Comparison of ENCODE assay signal across 8 cellular contexts in genomic region chr11:95231126-95231880, GRCh38. TPM values are rescaled to one million over a fixed set of nuclear protein-coding genes. Genes with fewer than 3 reads are reported as not detected.
DNase-seq lines count a peak whose midpoint lies in the region; ATAC-seq and TF ChIP-seq lines count a peak whose summit lies in the region.

Gene SESN3 (minus strand): TSS chr11:95231202. CDS start chr11:95230860, 342 bp downstream.

- CTCF ChIA-PET in RWPE1 (lab: Yijun Ruan, JAX) = interaction anchor here (0.7 to 0.8 kb wide), 3 partner anchors 389 to 474 kb away, joined by 3 to 4 read pairs (median 3); no protein-coding TSS in a partner anchor

- H3K9me3 Mint-ChIP-seq in GM23338 (no peaks in the 10 kb centered on the region; the same call in 2 of the 3 replicates), naive B cell (no peaks in the 10 kb centered on the region)
- no peaks in the 10 kb centered on the region for H3K9me3 Mint-ChIP-seq in stimulated activated effector memory CD8-positive, alpha-beta T cell treated with anti-CD3 and anti-CD28 coated beads, Interleukin-12 subunit alpha, Interleukin-12 subunit beta, amount 100 ng/mL, for 72 hours

- H3K4me3 ChIP-seq in DOHH2 (ENCODE audit: low read length) (peak within 1 kb of the TSS; percentile 95), GM23338 (peak within 1 kb of the TSS; percentile 72), fibroblast of lung (replicated peaks in 1 of 4; ENCODE audit: control extremely low read depth in 1 of 4, insufficient read depth in 1 of 4, low read depth in 3 of 4, low read length in 4 of 4) (peak within 1 kb of the TSS; percentile 70 to 88 (median 76))

- ATAC-seq in GM23338 (peak; percentile 89), naive B cell (ENCODE audit: low read depth in 2 of 2) (peak; percentile 83 to 84)
- peak; percentile 98 for ATAC-seq in stimulated activated effector memory CD8-positive, alpha-beta T cell treated with anti-CD3 and anti-CD28 coated beads, Interleukin-12 subunit alpha, Interleukin-12 subunit beta, amount 100 ng/mL, for 72 hours

- peak within 1 kb of the TSS; percentile 16 for H3K9ac ChIP-seq in fibroblast of lung (ENCODE audit: insufficient read depth, low read length)

- H3K4me3 Mint-ChIP-seq in GM23338 (no peak within 1 kb of the TSS; the same call in 2 of the 3 replicates), naive B cell (peak within 1 kb of the TSS in 7 of 8 donors; percentile 88 to 100 (median 99))
- no peak within 1 kb of the TSS for H3K4me3 Mint-ChIP-seq in stimulated activated effector memory CD8-positive, alpha-beta T cell treated with anti-CD3 and anti-CD28 coated beads, Interleukin-12 subunit alpha, Interleukin-12 subunit beta, amount 100 ng/mL, for 72 hours

- H3K27ac ChIP-seq in DOHH2 (ENCODE audit: low read depth, low read length) = peak within 1 kb of the TSS; percentile 79
- peak within 1 kb of the TSS; percentile 52; the same call in 1 of the 2 replicates for H3K27ac ChIP-seq in GM23338 (ENCODE audit: low read depth)
- peak within 1 kb of the TSS; percentile 95 for H3K27ac ChIP-seq in RWPE1
- peak within 1 kb of the TSS; percentile 15 for H3K27ac ChIP-seq in fibroblast of lung (ENCODE audit: insufficient read depth, low read length)

- H3K36me3 Mint-ChIP-seq in GM23338 (ENCODE audit: low read depth) (no peaks in the 10 kb centered on the region), naive B cell (peaks cover 0 to under 1% of the 10 kb centered on the region in 2 donors)
- H3K36me3 Mint-ChIP-seq in stimulated activated effector memory CD8-positive, alpha-beta T cell treated with anti-CD3 and anti-CD28 coated beads, Interleukin-12 subunit alpha, Interleukin-12 subunit beta, amount 100 ng/mL, for 72 hours = no peaks in the 10 kb centered on the region

- H2AFZ ChIP-seq in GM23338 (peak within 1 kb of the TSS; percentile 72), fibroblast of lung (ENCODE audit: low read length) (peak within 1 kb of the TSS; percentile 89)

- H3K4me1 Mint-ChIP-seq in GM23338 (peaks cover 42% of the 10 kb centered on the region), naive B cell (peaks cover 18 to 46% (median 25%) of the 10 kb centered on the region in 3 donors)
- H3K4me1 Mint-ChIP-seq in stimulated activated effector memory CD8-positive, alpha-beta T cell treated with anti-CD3 and anti-CD28 coated beads, Interleukin-12 subunit alpha, Interleukin-12 subunit beta, amount 100 ng/mL, for 72 hours = peaks cover 14% of the 10 kb centered on the region

- peaks cover 2% of the 10 kb centered on the region; the same call in 1 of the 2 replicates for H3K36me3 ChIP-seq in DOHH2 (ENCODE audit: control insufficient read depth, low read length)
- no peaks in the 10 kb centered on the region for H3K36me3 ChIP-seq in GM23338 (ENCODE audit: insufficient read depth)
- no peaks in the 10 kb centered on the region for H3K36me3 ChIP-seq in fibroblast of lung (ENCODE audit: control insufficient read depth, insufficient read depth, low read length)

- H3K4me2 ChIP-seq in DOHH2 (ENCODE audit: low read length) (peak within 1 kb of the TSS; percentile 96), GM23338 (peak within 1 kb of the TSS; percentile 85), fibroblast of lung (ENCODE audit: extremely low read depth, insufficient read depth, low read length) (peak within 1 kb of the TSS; percentile 94)

- H3K9me2 ChIP-seq in DOHH2 (replicated peaks; ENCODE audit: control insufficient read depth, low read length) = no peaks in the 10 kb centered on the region
- H3K9me2 ChIP-seq in GM23338 (ENCODE audit: insufficient read depth) = no peaks in the 10 kb centered on the region

- H3K4me1 ChIP-seq in DOHH2 (ENCODE audit: control insufficient read depth, low read length) = peaks cover 30% of the 10 kb centered on the region
- H3K4me1 ChIP-seq in GM23338 (ENCODE audit: insufficient read depth) = peaks cover 41% of the 10 kb centered on the region
- H3K4me1 ChIP-seq in fibroblast of lung (ENCODE audit: control insufficient read depth, extremely low read depth, insufficient read depth, low read length) = peaks cover 6% of the 10 kb centered on the region

- TF ChIP-seq CTCF in DOHH2 (IDR thresholded peaks at IDR 0.05; ENCODE audit: low read depth, low read length, poor library complexity, severe bottlenecking) (no peak), GM23338 (conservative IDR thresholded peaks at IDR 0.05; ENCODE audit: low read depth in 2 of 2) (peak in 1 of 2 experiments; percentile 16; a peak in 1 of 4 replicates), RWPE1 (conservative IDR thresholded peaks at IDR 0.05; ENCODE audit: low read depth) (peak; percentile 43), fibroblast of lung (conservative IDR thresholded peaks at IDR 0.05 in 1 of 2, IDR thresholded peaks at IDR 0.05 in 1 of 2; ENCODE audit: low read depth in 1 of 2, low read length in 2 of 2) (peak in 1 of 2 donors; percentile 22)

- no peaks in the 10 kb centered on the region for H3K9me3 ChIP-seq in DOHH2 (ENCODE audit: control insufficient read depth, insufficient read depth, low read length)
- H3K9me3 ChIP-seq in fibroblast of lung (ENCODE audit: control insufficient read depth, insufficient read depth, low read depth, low read length) = no peaks in the 10 kb centered on the region

- H3F3A ChIP-seq in DOHH2 (ENCODE audit: control insufficient read depth, insufficient read depth) (0 out of 2 replicates have a peak, but pooled peaks cover 3% of the 10 kb centered on the region), GM23338 (replicated peaks; ENCODE audit: low read depth) (no peaks in the 10 kb centered on the region)

- H3K27me3 Mint-ChIP-seq in GM23338 (ENCODE audit: insufficient read depth, low read depth, poor library complexity) (peaks cover 15% of the 10 kb centered on the region), naive B cell (no peaks in the 10 kb centered on the region)

- H4K20me1 ChIP-seq in DOHH2 (ENCODE audit: control insufficient read depth, insufficient read depth, low read depth, low read length) (peaks cover 3% of the 10 kb centered on the region; the same call in 1 of the 2 replicates), GM23338 (replicated peaks; ENCODE audit: insufficient read depth) (no peaks in the 10 kb centered on the region), fibroblast of lung (ENCODE audit: control insufficient read depth, extremely low read depth, insufficient read depth, low read length) (no peaks in the 10 kb centered on the region)

- H3K27me3 ChIP-seq in DOHH2 (ENCODE audit: control insufficient read depth, low read length) (no peaks in the 10 kb centered on the region), GM23338 (ENCODE audit: insufficient read depth) (peaks cover 31% of the 10 kb centered on the region), fibroblast of lung (ENCODE audit: control insufficient read depth, insufficient read depth, low read length) (peaks cover 2% of the 10 kb centered on the region)

- POLR2A ChIA-PET in RWPE1 (lab: Yijun Ruan, JAX; ENCODE audit: low non-redundant PET) = interaction anchor here (0.6 to 0.8 kb wide), 3 partner anchors 44 to 524 kb away, joined by 3 to 5 read pairs (median 3); no protein-coding TSS in a partner anchor

- peak within 1 kb of the TSS; percentile 76 for H3K27ac Mint-ChIP-seq in GM23338
- peak within 1 kb of the TSS in 5 of 6 donors; percentile 94 to 97 (median 96) for H3K27ac Mint-ChIP-seq in naive B cell
- H3K27ac Mint-ChIP-seq in stimulated activated effector memory CD8-positive, alpha-beta T cell treated with anti-CD3 and anti-CD28 coated beads, Interleukin-12 subunit alpha, Interleukin-12 subunit beta, amount 100 ng/mL, for 72 hours = peak within 1 kb of the TSS; percentile 21

- H3K79me2 ChIP-seq in DOHH2 (ENCODE audit: control insufficient read depth, low read length) (peaks cover 45% of the 10 kb centered on the region), GM23338 (replicated peaks; ENCODE audit: insufficient read depth) (peaks cover 38% of the 10 kb centered on the region), fibroblast of lung (ENCODE audit: control insufficient read depth, insufficient read depth, low read length) (peaks cover 2% of the 10 kb centered on the region)

- DNase-seq in GM23338 (ENCODE audit: low spot score) = peak; percentile 99
- peak; percentile 91 for DNase-seq in LHCN-M2 (ENCODE audit: low read depth)
- peak; percentile 98 for DNase-seq in RWPE1 (ENCODE audit: low spot score)
- peak; percentile 97 to 98 for DNase-seq in activated T-helper 1 cell treated with anti-CD3 and anti-CD28 coated beads, Interleukin-2, amount 50 U/mL, for 16 hours (ENCODE audit: low read depth in 1 of 2, low spot score in 1 of 2)
- DNase-seq in fibroblast of lung (ENCODE audit: low read depth in 2 of 2) = peak; percentile 100
- DNase-seq in naive B cell = peak; percentile 99
- DNase-seq in stimulated activated effector memory CD8-positive, alpha-beta T cell treated with anti-CD3 and anti-CD28 coated beads, Interleukin-12 subunit alpha, Interleukin-12 subunit beta, amount 100 ng/mL, for 72 hours (ENCODE audit: low spot score in 2 of 2) = peak; percentile 90 to 97

TF ChIP-seq in GM23338, 12 proteins besides CTCF, POLR2A, EP300 and RAD21 (continues in another document):
- TF ChIP-seq POLR2AphosphoS5 (IDR thresholded peaks at IDR 0.05; ENCODE audit: low read depth) = peak; percentile 59

RNA-seq across cellular contexts. Expression of gene SESN3, which starts in this region (rescaled TPM):
- 30.5 and 32.4 TPM in 2 replicates for total RNA-seq in GM23338 (2014; rRNA removed; shearing (Covaris generic))
- polyA plus RNA-seq in GM23338 (2016; fragmentation: Nextera tagmentation; extraction: Ambion mirVana) = 5.3 and 5.5 TPM in 2 replicates
- total RNA-seq in LHCN-M2 (2014; rRNA removed) = 0.83 and 1.4 TPM in 2 replicates
- 0.12 TPM for polyA plus RNA-seq in LHCN-M2 (2012)
- 41.1 and 60.1 TPM in 2 replicates for total RNA-seq in fibroblast of lung
- 6.4 and 12.3 TPM in 2 replicates for polyA plus RNA-seq in fibroblast of lung
- 3.2 and 5.2 TPM in 2 replicates for polyA plus RNA-seq in fibroblast of lung (2012)
- 3.3 and 39.8 TPM in 2 replicates for polyA minus RNA-seq in fibroblast of lung (ENCODE audit: low replicate concordance)
- 1 to 10 TPM; 2.1 to 3.4 (median 2.6) TPM for polyA plus RNA-seq in naive B cell (ENCODE audit: low read depth in 6 of 6)

Comparison
In these comparisons a context has a peak if more than half of its experiments do, and no peak if none do; other contexts are left out.
1. Peak in every context shown above with its lines: DNase-seq, ATAC-seq, H3K4me3 ChIP-seq and H3K27ac ChIP-seq.
2. RNA of gene SESN3 (total RNA-seq): 41.1 to 60.1 TPM in fibroblast of lung and 30.5 to 32.4 TPM in GM23338; 0.83 to 1.4 TPM in LHCN-M2; every median in the first group is over 10 times any median in the second.
3. H3K27ac ChIP-seq: peak in every context shown above with its lines; median percentile 95 in RWPE1; 79 in DOHH2; 52 in GM23338; 15 in fibroblast of lung.
4. H3K27ac Mint-ChIP-seq: peak in every context shown above with its lines; median percentile 96 in naive B cell; 76 in GM23338; 21 in stimulated activated effector memory CD8-positive, alpha-beta T cell treated with anti-CD3 and anti-CD28 coated beads, Interleukin-12 subunit alpha, Interleukin-12 subunit beta, amount 100 ng/mL, for 72 hours.
5. H3K4me3 Mint-ChIP-seq: peak in naive B cell (7 of 8); none in GM23338 (single experiment) and stimulated activated effector memory CD8-positive, alpha-beta T cell treated with anti-CD3 and anti-CD28 coated beads, Interleukin-12 subunit alpha, Interleukin-12 subunit beta, amount 100 ng/mL, for 72 hours (single experiment).